In the genomic region with DNA sequence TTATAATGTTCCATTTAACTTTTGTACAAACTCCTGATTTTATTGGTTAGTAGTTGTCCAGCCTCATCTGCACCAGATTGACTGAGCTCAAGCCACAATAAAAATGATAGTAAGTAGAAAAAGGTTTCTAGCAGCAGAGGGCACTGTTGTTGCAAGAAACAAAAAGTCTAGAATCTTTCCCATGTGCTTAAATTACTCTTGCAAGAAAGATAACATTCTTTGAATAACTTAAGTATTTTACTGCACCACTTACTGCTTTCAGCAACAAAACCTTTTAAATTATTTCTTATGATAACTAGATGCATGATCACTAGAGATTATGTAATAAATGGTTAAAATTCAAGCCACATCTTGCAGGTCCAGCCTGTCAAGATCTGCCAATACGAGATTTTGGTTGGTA, we compare ENCODE assay signal across 9 cellular contexts. TPM values are rescaled to one million over a fixed set of nuclear protein-coding genes. Genes with fewer than 3 reads are reported as not detected.
A peak's percentile ranks its signal among the peaks of the same experiment; 100 is the strongest.
DNase-seq lines count a peak whose midpoint lies in the region; ATAC-seq, FAIRE-seq and TF ChIP-seq lines count a peak whose summit lies in the region.
"Had no signal": no experiment of that assay in that cellular context is flagged by ENCODE, and none has a peak within 500 bp of the region (broad histone marks: within the 10 kb centered on the region; RNA-seq: fewer than 3 reads in every experiment).

No MANE protein-coding gene starts in this region.

- H3K27me3 ChIP-seq in CD4-positive, alpha-beta memory T cell (ENCODE audit: insufficient read depth, low read length) = no peaks in the 10 kb centered on the region
- no peaks in the 10 kb centered on the region for H3K27me3 ChIP-seq in RWPE2 (ENCODE audit: insufficient read depth, poor library complexity, severe bottlenecking)
- H3K27me3 ChIP-seq in ovary = no peaks in the 10 kb centered on the region
- no peaks in the 10 kb centered on the region for H3K27me3 ChIP-seq in stomach

- CTCF ChIA-PET in CD4-positive, alpha-beta memory T cell (lab: Charles Lee; ENCODE audit: partially characterized antibody) = interaction anchor here (1.0 to 2.5 kb wide), 9 partner anchors 9 to 186 kb away, joined by 3 to 42 read pairs (median 6); partner anchors contain the start of genes NDUFA5 and WASL

- ATAC-seq in GM19324 (IDR thresholded peaks at IDR 0.05; ENCODE audit: low FRiP score, unreplicated experiment) = peak; percentile 60
- ATAC-seq in RWPE2 (ENCODE audit: low read depth) = peak; percentile 52; the same call in 1 of the 3 replicates

- no peaks in the 10 kb centered on the region for H3K9me3 ChIP-seq in CD4-positive, alpha-beta memory T cell (ENCODE audit: control insufficient read depth in 1 of 2, low read length in 2 of 2)
- peaks cover under 1% of the 10 kb centered on the region for H3K9me3 ChIP-seq in RWPE2 (ENCODE audit: severe bottlenecking)
- no peaks in the 10 kb centered on the region for H3K9me3 ChIP-seq in ovary
- no peaks in the 10 kb centered on the region for H3K9me3 ChIP-seq in stomach

- intact Hi-C loops in CD4-positive, alpha-beta memory T cell (cut with micrococcal nuclease) = loop anchor here (1.0 to 5.0 kb wide), 3 partner anchors 183 to 1175 kb away; no protein-coding TSS in a partner anchor
- intact Hi-C loops in ovary (cut with DNase I) = loop anchor here in 2 of 4 donors (10.0 kb wide), 1 partner anchor 182 kb away; no protein-coding TSS in a partner anchor
- intact Hi-C loops in stomach (cut with DNase I; ENCODE audit: low total_unique reads) = no loop called here

- no peak overlapping the region for H3K27ac Mint-ChIP-seq in CD4-positive, alpha-beta memory T cell

- no peaks in the 10 kb centered on the region for H3K4me1 ChIP-seq in CD4-positive, alpha-beta memory T cell (ENCODE audit: insufficient read depth, low read length)
- H3K4me1 ChIP-seq in RWPE2 (ENCODE audit: insufficient read depth, poor library complexity, severe bottlenecking) (no peaks in the 10 kb centered on the region), ovary (ENCODE audit: insufficient read depth) (no peaks in the 10 kb centered on the region), stomach (no peaks in the 10 kb centered on the region)

- TF ChIP-seq POLR2A in ovary (IDR thresholded peaks at IDR 0.05) (no peak), stomach (IDR thresholded peaks at IDR 0.05) (no peak)

- TF ChIP-seq CTCF in RWPE2 (IDR thresholded peaks at IDR 0.05; ENCODE audit: poor library complexity, severe bottlenecking) (peak; percentile 82), ovary (IDR thresholded peaks at IDR 0.05) (peak in 2 of 3 donors; percentile 32 to 39), stomach (IDR thresholded peaks at IDR 0.05) (peak in 3 of 7 experiments; percentile 31 to 58 (median 42))

- no peak overlapping the region for H3K27ac ChIP-seq in CD4-positive, alpha-beta memory T cell (ENCODE audit: low read depth, low read length)
- H3K27ac ChIP-seq in RWPE2 (ENCODE audit: poor library complexity, severe bottlenecking) = no peak overlapping the region
- H3K27ac ChIP-seq in ovary = no peak overlapping the region
- no peak overlapping the region for H3K27ac ChIP-seq in stomach

- no peak overlapping the region for H3K4me3 Mint-ChIP-seq in CD4-positive, alpha-beta memory T cell

- peak; percentile 27 to 34 (median 29) for DNase-seq in CD4-positive, alpha-beta memory T cell
- DNase-seq in HTR-8/SVneo (ENCODE audit: insufficient read length, low spot score) = peak; percentile 4
- DNase-seq in RWPE2 (ENCODE audit: low spot score) = no peak
- DNase-seq in fibroblast of peridontal ligament (ENCODE audit: extremely low read depth) = peak; percentile 85
- no peak for DNase-seq in ovary
- no peak for DNase-seq in stomach
- no peak for DNase-seq in islet precursor cell

- no peaks in the 10 kb centered on the region for H3K27me3 Mint-ChIP-seq in CD4-positive, alpha-beta memory T cell

- no peak for FAIRE-seq in HTR-8/SVneo (lab: Jason Lieb, UNC)

- H3K4me1 Mint-ChIP-seq in CD4-positive, alpha-beta memory T cell = peaks cover 0 to 4% (median 0%) of the 10 kb centered on the region in 4 donors

- WGBS in ovary, 3 donors = 74 to 84% (median 81%) methylated on average over 1 of the region's 1 CpG
- WGBS in stomach, 5 donors = 60 to 90% (median 83%) methylated on average over 1 of the region's 1 CpG

- peaks cover 9% of the 10 kb centered on the region for H3K36me3 ChIP-seq in CD4-positive, alpha-beta memory T cell (ENCODE audit: insufficient read depth, low read length)
- H3K36me3 ChIP-seq in RWPE2 (ENCODE audit: low read depth) (peaks cover 62% of the 10 kb centered on the region), ovary (no peaks in the 10 kb centered on the region), stomach (peaks cover 0 to 56% (median 47%) of the 10 kb centered on the region in 4 donors)

- peaks cover 19 to 35% of the 10 kb centered on the region in 2 donors for H3K36me3 Mint-ChIP-seq in CD4-positive, alpha-beta memory T cell

- POLR2A ChIA-PET in CD4-positive, alpha-beta memory T cell (lab: Charles Lee; ENCODE audit: partially characterized antibody) = no interaction called here

- H3K4me3 ChIP-seq in CD4-positive, alpha-beta memory T cell (ENCODE audit: low read length in 2 of 2) = no peak overlapping the region
- no peak overlapping the region for H3K4me3 ChIP-seq in RWPE2 (ENCODE audit: severe bottlenecking)
- no peak overlapping the region for H3K4me3 ChIP-seq in ovary
- no peak overlapping the region for H3K4me3 ChIP-seq in stomach

- TF ChIP-seq EP300 in ovary (IDR thresholded peaks at IDR 0.05) (no peak), stomach (IDR thresholded peaks at IDR 0.05) (no peak)

- H3K9me3 Mint-ChIP-seq in CD4-positive, alpha-beta memory T cell = no peaks in the 10 kb centered on the region

RNA-seq across cellular contexts. Expression of gene LMOD2, which starts 27.0 kb away (rescaled TPM):
- not detected for total RNA-seq in CD4-positive, alpha-beta memory T cell
- under 1 TPM in 1 of 2 donors, not detected in 1; 0.17 TPM for polyA plus RNA-seq in CD4-positive, alpha-beta memory T cell
- total RNA-seq in ovary (under 1 TPM in 1 of 7 donors, not detected in 6; 0.15 TPM), stomach (not detected)
- polyA plus RNA-seq in ovary (under 1 TPM in 1 of 2 donors, not detected in 1; 0.07 TPM), stomach (under 1 TPM; 0.05 to 0.46 (median 0.12) TPM)
- total RNA-seq: mononuclear cell had no signal

Comparison
In these comparisons a context has a peak if more than half of its experiments do, and no peak if none do; other contexts are left out.
1. DNase-seq: peak in CD4-positive, alpha-beta memory T cell (5 of 5), HTR-8/SVneo (single experiment) and fibroblast of peridontal ligament (single experiment); none in RWPE2 (single experiment), ovary (0 of 5), stomach (single experiment) and islet precursor cell (single experiment).